In the genomic region with DNA sequence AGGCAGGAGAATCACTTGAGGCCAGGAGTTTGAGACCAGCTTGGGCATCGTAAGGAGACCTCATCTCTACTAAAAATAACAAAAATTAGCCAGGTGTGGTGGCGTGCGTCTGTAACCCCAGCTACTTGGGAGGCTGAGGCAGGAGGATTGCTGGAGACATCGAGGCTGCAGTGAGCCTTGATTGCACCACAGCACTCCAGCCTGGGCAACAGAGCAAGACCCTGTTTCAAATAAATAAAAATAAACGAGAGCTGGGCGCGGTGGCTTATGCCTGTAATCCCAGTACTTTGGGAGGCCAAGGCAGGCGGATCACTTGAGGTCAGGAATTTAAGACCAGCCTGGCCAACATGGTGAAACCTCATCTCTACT, we compare ENCODE assay signal across 8 cellular contexts. TPM values are rescaled to one million over a fixed set of nuclear protein-coding genes. Genes with fewer than 3 reads are reported as not detected.
A peak's percentile ranks its signal among the peaks of the same experiment; 100 is the strongest.
DNase-seq lines count a peak whose midpoint lies in the region; ATAC-seq and TF ChIP-seq lines count a peak whose summit lies in the region.
"Not testable (repeated sequence)": the region's sequence is repeated elsewhere in the genome, so short reads cannot be mapped to it uniquely, and the experiment has no call there.

No MANE protein-coding gene starts in this region.

- H4K20me1 ChIP-seq in GM23338 (replicated peaks; ENCODE audit: insufficient read depth); smooth muscle cell (ENCODE audit: low read depth): not testable (repeated sequence)

- H3K4me3 ChIP-seq in GM23338 (peak overlapping the region; percentile 87; the same call in 1 of the 2 replicates), heart right ventricle (peak overlapping the region in 9 of 10 donors; percentile 58 to 84 (median 81)), smooth muscle cell (peak overlapping the region; percentile 76)

- not testable (repeated sequence) for H3K27me3 ChIP-seq in GM23338 (ENCODE audit: insufficient read depth); heart right ventricle; smooth muscle cell (ENCODE audit: low read depth)

- TF ChIP-seq CTCF in 22Rv1 (IDR thresholded peaks at IDR 0.05); GM23338 (conservative IDR thresholded peaks at IDR 0.05; ENCODE audit: low read depth in 2 of 2); RWPE1 (conservative IDR thresholded peaks at IDR 0.05; ENCODE audit: low read depth); heart right ventricle (IDR thresholded peaks at IDR 0.05); smooth muscle cell (IDR thresholded peaks at IDR 0.05; ENCODE audit: borderline replicate concordance, insufficient read depth, poor library complexity, severe bottlenecking): not testable (repeated sequence)

- H3K36me3 Mint-ChIP-seq in GM23338 (ENCODE audit: low read depth), result peaks cover 25% of the 10 kb centered on the region
- peaks cover 12% of the 10 kb centered on the region for H3K36me3 Mint-ChIP-seq in activated T-helper 17 cell treated with anti-CD3 and anti-CD28 coated beads, Interleukin-2, amount 50 U/mL, for 72 hours (ENCODE audit: low read depth)
- not testable (repeated sequence) for H3K36me3 Mint-ChIP-seq in natural killer cell treated with Interleukin-12 subunit alpha and Interleukin-12 subunit beta and Interleukin-15 and Interleukin-18, amount 100 ng/mL, for 72 hours

- H3K27me3 Mint-ChIP-seq in GM23338 (ENCODE audit: insufficient read depth, low read depth, poor library complexity), result peaks cover 21% of the 10 kb centered on the region
- not testable (repeated sequence) for H3K27me3 Mint-ChIP-seq in activated T-helper 17 cell treated with anti-CD3 and anti-CD28 coated beads, Interleukin-2, amount 50 U/mL, for 72 hours; natural killer cell treated with Interleukin-12 subunit alpha and Interleukin-12 subunit beta and Interleukin-15 and Interleukin-18, amount 100 ng/mL, for 72 hours

- H3K79me2 ChIP-seq in GM23338 (replicated peaks; ENCODE audit: insufficient read depth); smooth muscle cell (ENCODE audit: low read depth): not testable (repeated sequence)

- intact Hi-C loops in heart right ventricle (cut with DNase I), result loop anchor here in 3 of 10 donors (5.0 to 10.0 kb wide), 3 partner anchors 43 to 205 kb away; a partner anchor contains a TSS

- ATAC-seq in GM23338; activated T-helper 17 cell treated with anti-CD3 and anti-CD28 coated beads, Interleukin-2, amount 50 U/mL, for 72 hours (replicated peaks); heart right ventricle; natural killer cell treated with Interleukin-12 subunit alpha and Interleukin-12 subunit beta and Interleukin-15 and Interleukin-18, amount 100 ng/mL, for 72 hours: not testable (repeated sequence)

- not testable (repeated sequence) for H3F3A ChIP-seq in GM23338 (replicated peaks; ENCODE audit: low read depth); smooth muscle cell (ENCODE audit: low read depth)

- not testable (repeated sequence) for H3K9me2 ChIP-seq in GM23338 (ENCODE audit: insufficient read depth)

- H3K9me3 ChIP-seq in heart right ventricle; smooth muscle cell (replicated peaks; ENCODE audit: low read depth): not testable (repeated sequence)

- not testable (repeated sequence) for H3K9ac ChIP-seq in smooth muscle cell (ENCODE audit: low read depth)

- H3K27ac Mint-ChIP-seq in GM23338; natural killer cell treated with Interleukin-12 subunit alpha and Interleukin-12 subunit beta and Interleukin-15 and Interleukin-18, amount 100 ng/mL, for 72 hours: not testable (repeated sequence)
- peak overlapping the region; percentile 48 for H3K27ac Mint-ChIP-seq in activated T-helper 17 cell treated with anti-CD3 and anti-CD28 coated beads, Interleukin-2, amount 50 U/mL, for 72 hours

- peak overlapping the region; percentile 57; the same call in 1 of the 2 replicates for H3K4me2 ChIP-seq in GM23338
- peak overlapping the region; percentile 98 for H3K4me2 ChIP-seq in smooth muscle cell

- WGBS in heart right ventricle, 2 donors, result 89 to 91% methylated on average over 8 of the region's 8 CpGs
- 91% methylated on average over 8 of the region's 8 CpGs for WGBS in smooth muscle cell (ENCODE audit: low lambda C conversion rate)

- H3K9me3 Mint-ChIP-seq in GM23338; activated T-helper 17 cell treated with anti-CD3 and anti-CD28 coated beads, Interleukin-2, amount 50 U/mL, for 72 hours; natural killer cell treated with Interleukin-12 subunit alpha and Interleukin-12 subunit beta and Interleukin-15 and Interleukin-18, amount 100 ng/mL, for 72 hours: not testable (repeated sequence)

- H3K4me1 ChIP-seq in GM23338 (ENCODE audit: insufficient read depth); smooth muscle cell (ENCODE audit: low read depth): not testable (repeated sequence)
- peaks cover 6 to 52% (median 25%) of the 10 kb centered on the region in 9 donors for H3K4me1 ChIP-seq in heart right ventricle

- POLR2A ChIA-PET in RWPE1 (lab: Yijun Ruan, JAX; ENCODE audit: low non-redundant PET), result interaction anchor here (0.5 kb wide), 1 partner anchor 183 kb away, joined by 5 read pairs; no protein-coding TSS in a partner anchor

- peak overlapping the region; percentile 86 for H3K4me3 Mint-ChIP-seq in GM23338
- peak overlapping the region; percentile 76 for H3K4me3 Mint-ChIP-seq in activated T-helper 17 cell treated with anti-CD3 and anti-CD28 coated beads, Interleukin-2, amount 50 U/mL, for 72 hours
- H3K4me3 Mint-ChIP-seq in natural killer cell treated with Interleukin-12 subunit alpha and Interleukin-12 subunit beta and Interleukin-15 and Interleukin-18, amount 100 ng/mL, for 72 hours, result peak overlapping the region; percentile 74

- peak overlapping the region; percentile 86 for H3K27ac ChIP-seq in 22Rv1
- H3K27ac ChIP-seq in GM23338 (ENCODE audit: low read depth), result peak overlapping the region; percentile 39; the same call in 1 of the 2 replicates
- H3K27ac ChIP-seq in RWPE1, result peak overlapping the region; percentile 89
- peak overlapping the region; percentile 85 for H3K27ac ChIP-seq in cingulate gyrus (ENCODE audit: low read depth, low read length)
- peak overlapping the region; percentile 17 to 91 (median 82) for H3K27ac ChIP-seq in heart right ventricle
- H3K27ac ChIP-seq in smooth muscle cell (ENCODE audit: low read depth), result not testable (repeated sequence)

- not testable (repeated sequence) for DNase-seq in GM23338 (ENCODE audit: low spot score); RWPE1 (ENCODE audit: low spot score); heart right ventricle; natural killer cell treated with Interleukin-12 subunit alpha and Interleukin-12 subunit beta and Interleukin-15 and Interleukin-18, amount 100 ng/mL, for 72 hours (ENCODE audit: low spot score); smooth muscle cell (lab: John Stamatoyannopoulos, UW; ENCODE audit: unreplicated experiment)

- H2AFZ ChIP-seq in GM23338, result peak overlapping the region; percentile 99
- H2AFZ ChIP-seq in smooth muscle cell (ENCODE audit: low read depth), result not testable (repeated sequence)

- CTCF ChIA-PET in RWPE1 (lab: Yijun Ruan, JAX), result interaction anchor here (1.5 kb wide), 1 partner anchor 41 kb away, joined by 4 read pairs; no protein-coding TSS in a partner anchor

- not testable (repeated sequence) for H3K4me1 Mint-ChIP-seq in GM23338; activated T-helper 17 cell treated with anti-CD3 and anti-CD28 coated beads, Interleukin-2, amount 50 U/mL, for 72 hours
- H3K4me1 Mint-ChIP-seq in natural killer cell treated with Interleukin-12 subunit alpha and Interleukin-12 subunit beta and Interleukin-15 and Interleukin-18, amount 100 ng/mL, for 72 hours (ENCODE audit: low read depth in 2 of 2), result peaks cover 15 to 24% of the 10 kb centered on the region in 2 donors

- not testable (repeated sequence) for H3K36me3 ChIP-seq in GM23338 (ENCODE audit: insufficient read depth); smooth muscle cell (ENCODE audit: low read depth)
- peaks cover 0 to 48% (median 15%) of the 10 kb centered on the region in 9 donors for H3K36me3 ChIP-seq in heart right ventricle

RNA-seq across cellular contexts. Expression of a gene that starts 0.6 kb away (rescaled TPM):
- 16.9 and 21.2 TPM in 2 replicates for total RNA-seq in GM23338 (2014; rRNA removed; shearing (Covaris generic))
- polyA plus RNA-seq in GM23338 (2016; fragmentation: Nextera tagmentation; extraction: Ambion mirVana), result 3.8 and 5.3 TPM in 2 replicates
- 10 to 100 TPM in 1 of 2 donors, 1 to 10 TPM in 1; 9.7 to 13.4 TPM for total RNA-seq in activated T-helper 17 cell treated with anti-CD3 and anti-CD28 coated beads, Interleukin-2, amount 50 U/mL, for 72 hours
- total RNA-seq in heart right ventricle, result 10 to 100 TPM in 3 of 10 donors, 1 to 10 TPM in 7; 4.5 to 11.6 (median 6.3) TPM
- polyA plus RNA-seq in heart right ventricle, result 1 to 10 TPM; 2.7 to 3.1 TPM
- 10 to 100 TPM; 17.5 to 33.4 TPM for total RNA-seq in natural killer cell treated with Interleukin-12 subunit alpha and Interleukin-12 subunit beta and Interleukin-15 and Interleukin-18, amount 100 ng/mL, for 72 hours
- 11.0 and 11.9 TPM in 2 replicates for total RNA-seq in smooth muscle cell
- 6.2 and 7.3 TPM in 2 replicates for polyA plus RNA-seq in smooth muscle cell

RNA-seq across cellular contexts. Expression of a gene that starts 6.0 kb away (rescaled TPM):
- 223 and 293 TPM in 2 replicates for total RNA-seq in GM23338 (2014; rRNA removed; shearing (Covaris generic))
- 114 and 123 TPM in 2 replicates for polyA plus RNA-seq in GM23338 (2016; fragmentation: Nextera tagmentation; extraction: Ambion mirVana)
- total RNA-seq in activated T-helper 17 cell treated with anti-CD3 and anti-CD28 coated beads, Interleukin-2, amount 50 U/mL, for 72 hours, result 10 to 100 TPM; 30.9 to 31.0 TPM
- 100 to 1,000 TPM in 2 of 10 donors, 10 to 100 TPM in 8; 65.1 to 114 (median 83.8) TPM for total RNA-seq in heart right ventricle
- 100 to 1,000 TPM in 1 of 2 donors, 10 to 100 TPM in 1; 89.4 to 184 TPM for polyA plus RNA-seq in heart right ventricle
- total RNA-seq in natural killer cell treated with Interleukin-12 subunit alpha and Interleukin-12 subunit beta and Interleukin-15 and Interleukin-18, amount 100 ng/mL, for 72 hours, result 10 to 100 TPM; 35.8 to 54.3 TPM
- 162 and 163 TPM in 2 replicates for total RNA-seq in smooth muscle cell
- polyA plus RNA-seq in smooth muscle cell, result 118 and 119 TPM in 2 replicates

RNA-seq across cellular contexts. Expression of a gene that starts 6.2 kb away (rescaled TPM):
- total RNA-seq in GM23338 (2014; rRNA removed; shearing (Covaris generic)), result 3.4 and 3.5 TPM in 2 replicates
- polyA plus RNA-seq in GM23338 (2016; fragmentation: Nextera tagmentation; extraction: Ambion mirVana) (5.1 and 6.2 TPM in 2 replicates), heart right ventricle (10 to 100 TPM; 13.0 to 79.9 TPM), smooth muscle cell (8.7 and 9.8 TPM in 2 replicates)
- total RNA-seq in activated T-helper 17 cell treated with anti-CD3 and anti-CD28 coated beads, Interleukin-2, amount 50 U/mL, for 72 hours, result 10 to 100 TPM; 17.4 to 45.4 TPM
- total RNA-seq in heart right ventricle (10 to 100 TPM; 13.4 to 25.5 (median 19.7) TPM), smooth muscle cell (17.0 and 29.4 TPM in 2 replicates)
- total RNA-seq in natural killer cell treated with Interleukin-12 subunit alpha and Interleukin-12 subunit beta and Interleukin-15 and Interleukin-18, amount 100 ng/mL, for 72 hours, result 10 to 100 TPM; 26.5 to 37.8 TPM

RNA-seq across cellular contexts. Expression of a gene that starts 15.1 kb away (rescaled TPM):
- 5.7 and 12.0 TPM in 2 replicates for total RNA-seq in GM23338 (2014; rRNA removed; shearing (Covaris generic))
- polyA plus RNA-seq in GM23338 (2016; fragmentation: Nextera tagmentation; extraction: Ambion mirVana) (5.0 and 9.0 TPM in 2 replicates), heart right ventricle (10 to 100 TPM; 10.0 to 13.2 TPM), smooth muscle cell (54.0 and 67.1 TPM in 2 replicates)
- 1 to 10 TPM; 2.9 to 9.7 TPM for total RNA-seq in activated T-helper 17 cell treated with anti-CD3 and anti-CD28 coated beads, Interleukin-2, amount 50 U/mL, for 72 hours
- total RNA-seq in heart right ventricle (10 to 100 TPM in 5 of 10 donors, 1 to 10 TPM in 5; 4.1 to 19.8 (median 10.3) TPM), smooth muscle cell (15.1 and 21.4 TPM in 2 replicates)
- total RNA-seq in natural killer cell treated with Interleukin-12 subunit alpha and Interleukin-12 subunit beta and Interleukin-15 and Interleukin-18, amount 100 ng/mL, for 72 hours, result 10 to 100 TPM in 1 of 2 donors, 1 to 10 TPM in 1; 9.4 to 11.3 TPM

RNA-seq across cellular contexts. Expression of a gene that starts 34.4 kb away (rescaled TPM):
- total RNA-seq in GM23338 (2014; rRNA removed; shearing (Covaris generic)), result 2.1 and 4.1 TPM in 2 replicates
- polyA plus RNA-seq in GM23338 (2016; fragmentation: Nextera tagmentation; extraction: Ambion mirVana), result 6.1 and 6.6 TPM in 2 replicates
- 1 to 10 TPM; 1.5 to 2.4 TPM for total RNA-seq in activated T-helper 17 cell treated with anti-CD3 and anti-CD28 coated beads, Interleukin-2, amount 50 U/mL, for 72 hours
- 1 to 10 TPM in 8 of 10 donors, under 1 TPM in 2; 0.53 to 2.1 (median 1.6) TPM for total RNA-seq in heart right ventricle
- 1 to 10 TPM; 2.1 to 3.1 TPM for polyA plus RNA-seq in heart right ventricle
- 1 to 10 TPM; 1.6 to 3.0 TPM for total RNA-seq in natural killer cell treated with Interleukin-12 subunit alpha and Interleukin-12 subunit beta and Interleukin-15 and Interleukin-18, amount 100 ng/mL, for 72 hours
- 0.99 and 1.3 TPM in 2 replicates for total RNA-seq in smooth muscle cell
- 2.7 and 2.8 TPM in 2 replicates for polyA plus RNA-seq in smooth muscle cell
